In the genomic region with DNA sequence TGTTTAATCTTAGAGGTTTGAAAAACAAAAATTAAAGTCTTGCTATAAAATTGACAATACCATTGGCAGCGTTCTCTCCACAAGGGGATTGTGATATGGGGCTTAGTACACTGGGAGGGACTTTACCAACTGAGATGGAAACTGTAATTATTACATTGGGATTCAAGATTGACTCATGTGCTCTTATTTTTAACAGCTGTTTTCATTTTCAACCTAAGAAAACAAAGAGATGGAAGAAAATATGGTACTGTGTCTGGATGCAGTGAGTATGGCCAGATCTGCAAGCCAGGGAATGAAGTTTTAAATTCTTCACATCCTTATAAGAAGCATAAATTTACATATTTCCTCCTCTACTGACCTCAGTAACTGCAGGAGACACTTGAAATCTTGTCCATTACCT, we compare ENCODE assay signal across 19 cellular contexts.
A peak's percentile ranks its signal among the peaks of the same experiment; 100 is the strongest.
DNase-seq lines count a peak whose midpoint lies in the region; ATAC-seq and TF ChIP-seq lines count a peak whose summit lies in the region.
"Had no signal": no experiment of that assay in that cellular context is flagged by ENCODE, and none has a peak within 500 bp of the region (broad histone marks: within the 10 kb centered on the region; RNA-seq: fewer than 3 reads in every experiment).

No MANE protein-coding gene starts in this region.

- TF ChIP-seq CTCF in coronary artery (IDR thresholded peaks at IDR 0.05), result no peak
- TF ChIP-seq CTCF in progenitor cell of endocrine pancreas (IDR thresholded peaks at IDR 0.05; ENCODE audit: unreplicated experiment), result no peak
- no peak for TF ChIP-seq CTCF in left lung (IDR thresholded peaks at IDR 0.05)

- intact Hi-C loops in left ventricle myocardium superior (cut with micrococcal nuclease) (loop anchor here (10.0 kb wide), 1 partner anchor 49 kb away; no protein-coding TSS in a partner anchor), Right ventricle myocardium superior (cut with DNase I) (no loop called here), left lung (cut with DNase I) (no loop called here)

- H3K4me3 ChIP-seq in coronary artery, result no peak overlapping the region
- no peak overlapping the region for H3K4me3 ChIP-seq in left lung
- H3K4me3 ChIP-seq: breast epithelium, dorsolateral prefrontal cortex had no signal

- no peak for DNase-seq in left ventricle myocardium superior
- no peak for DNase-seq in Right ventricle myocardium superior
- DNase-seq in coronary artery (ENCODE audit: low spot score), result no peak
- DNase-seq in progenitor cell of endocrine pancreas (ENCODE audit: low spot score, unreplicated experiment), result no peak
- DNase-seq in left lung, result no peak
- DNase-seq in amniotic stem cell (lab: John Stamatoyannopoulos, UW), result no peak
- DNase-seq: ACHN; activated CD4-positive, alpha-beta T cell treated with anti-CD3 and anti-CD28 coated beads, Interleukin-2, amount 50 U/mL, for 48 hours; activated effector memory CD4-positive, alpha-beta T cell treated with anti-CD3 and anti-CD28 coated beads, Interleukin-2, amount 50 U/mL, for 16 hours; activated naive CD8-positive, alpha-beta T cell treated with anti-CD3 and anti-CD28 coated beads, Interleukin-2, amount 50 U/mL, for 24 hours; dorsolateral prefrontal cortex; kidney; NCI-H1436; NCI-H510A; T-helper 9 cell had no signal

- peak overlapping the region; percentile 15 for H3K27ac Mint-ChIP-seq in progenitor cell of endocrine pancreas
- no peak overlapping the region for H3K27ac Mint-ChIP-seq in stimulated activated memory B cell treated with anti-CD40 and anti-IgM and Interleukin-4, amounts not matched to agents 10 μg/mL and 1 μg/mL and 100 μg/mL, for 72 hours
- H3K27ac Mint-ChIP-seq: activated naive CD8-positive, alpha-beta T cell treated with anti-CD3 and anti-CD28 coated beads, Interleukin-2, amount 50 U/mL, for 24 hours; WTC11 had no signal

- H3K36me3 Mint-ChIP-seq in progenitor cell of endocrine pancreas (ENCODE audit: insufficient read depth), result peaks cover 13% of the 10 kb centered on the region
- peaks cover 17% of the 10 kb centered on the region for H3K36me3 Mint-ChIP-seq in stimulated activated memory B cell treated with anti-CD40 and anti-IgM and Interleukin-4, amounts not matched to agents 10 μg/mL and 1 μg/mL and 100 μg/mL, for 72 hours

- no peaks in the 10 kb centered on the region for H3K27me3 ChIP-seq in left lung
- H3K27me3 ChIP-seq: breast epithelium, dorsolateral prefrontal cortex had no signal

- H3K9me3 ChIP-seq in left lung, result no peaks in the 10 kb centered on the region
- H3K9me3 ChIP-seq: breast epithelium had no signal

- no peaks in the 10 kb centered on the region for H3K27me3 Mint-ChIP-seq in progenitor cell of endocrine pancreas
- H3K27me3 Mint-ChIP-seq in stimulated activated memory B cell treated with anti-CD40 and anti-IgM and Interleukin-4, amounts not matched to agents 10 μg/mL and 1 μg/mL and 100 μg/mL, for 72 hours, result no peaks in the 10 kb centered on the region
- H3K27me3 Mint-ChIP-seq: activated naive CD8-positive, alpha-beta T cell treated with anti-CD3 and anti-CD28 coated beads, Interleukin-2, amount 50 U/mL, for 24 hours had no signal

- H3K4me3 Mint-ChIP-seq in progenitor cell of endocrine pancreas (ENCODE audit: low read depth), result no peak overlapping the region
- H3K4me3 Mint-ChIP-seq in stimulated activated memory B cell treated with anti-CD40 and anti-IgM and Interleukin-4, amounts not matched to agents 10 μg/mL and 1 μg/mL and 100 μg/mL, for 72 hours, result no peak overlapping the region
- H3K4me3 Mint-ChIP-seq: activated naive CD8-positive, alpha-beta T cell treated with anti-CD3 and anti-CD28 coated beads, Interleukin-2, amount 50 U/mL, for 24 hours; WTC11 had no signal

- peaks cover 0 to 5% of the 10 kb centered on the region in 2 donors for H3K36me3 ChIP-seq in left lung
- H3K36me3 ChIP-seq: breast epithelium had no signal

- peak overlapping the region; percentile 7 to 59 for H3K27ac ChIP-seq in coronary artery
- H3K27ac ChIP-seq in left lung, result no peak overlapping the region
- H3K27ac ChIP-seq: dorsolateral prefrontal cortex had no signal

- H3K9me3 Mint-ChIP-seq in progenitor cell of endocrine pancreas (ENCODE audit: low read depth), result peaks cover 5% of the 10 kb centered on the region
- H3K9me3 Mint-ChIP-seq in stimulated activated memory B cell treated with anti-CD40 and anti-IgM and Interleukin-4, amounts not matched to agents 10 μg/mL and 1 μg/mL and 100 μg/mL, for 72 hours, result peaks cover 4% of the 10 kb centered on the region
- H3K9me3 Mint-ChIP-seq: activated naive CD8-positive, alpha-beta T cell treated with anti-CD3 and anti-CD28 coated beads, Interleukin-2, amount 50 U/mL, for 24 hours had no signal

- H3K4me1 Mint-ChIP-seq in progenitor cell of endocrine pancreas (ENCODE audit: low read depth), result peaks cover 32% of the 10 kb centered on the region
- H3K4me1 Mint-ChIP-seq in stimulated activated memory B cell treated with anti-CD40 and anti-IgM and Interleukin-4, amounts not matched to agents 10 μg/mL and 1 μg/mL and 100 μg/mL, for 72 hours, result peaks cover 11% of the 10 kb centered on the region
- H3K4me1 Mint-ChIP-seq: WTC11 had no signal

- ATAC-seq in left ventricle myocardium superior (peak; percentile 14), Right ventricle myocardium superior (ENCODE audit: poor library complexity) (no peak), HG02885 (IDR thresholded peaks at IDR 0.05; ENCODE audit: poor library complexity, unreplicated experiment) (no peak), left lung (no peak)
- ATAC-seq in stimulated activated memory B cell treated with anti-CD40 and anti-IgM and Interleukin-4, amounts not matched to agents 10 μg/mL and 1 μg/mL and 100 μg/mL, for 72 hours, result no peak
- ATAC-seq: activated naive CD8-positive, alpha-beta T cell treated with anti-CD3 and anti-CD28 coated beads, Interleukin-2, amount 50 U/mL, for 24 hours; WTC11 had no signal

- H3K4me1 ChIP-seq in left lung, result peaks cover 0 to 11% of the 10 kb centered on the region in 2 donors

Comparison
In these comparisons a context has a peak if more than half of its experiments do, and no peak if none do; other contexts are left out.
1. H3K27ac ChIP-seq: peak in coronary artery (2 of 2); none in left lung (0 of 2).